ENCODE assay signal across 1 cellular context in the genomic region with DNA sequence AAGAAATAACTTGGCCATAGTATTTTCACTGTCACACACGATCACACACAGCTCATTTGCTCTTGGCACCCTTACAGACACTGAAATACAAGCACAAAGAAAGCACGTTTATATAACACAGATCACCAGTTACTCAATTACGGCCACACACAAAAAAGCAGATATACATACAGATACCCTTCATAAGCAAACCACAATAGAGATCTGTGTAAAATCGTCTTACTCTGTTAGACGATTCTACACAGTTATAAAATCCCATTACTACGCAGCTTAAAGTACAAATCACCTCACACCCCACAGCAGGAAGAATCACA.
TF ChIP-seq lines count a peak whose summit lies in the region.

No MANE protein-coding gene starts in this region.

TF ChIP-seq in HepG2, 621 proteins besides CTCF, POLR2A, EP300 and RAD21:
- TF ChIP-seq, protein P1, sequence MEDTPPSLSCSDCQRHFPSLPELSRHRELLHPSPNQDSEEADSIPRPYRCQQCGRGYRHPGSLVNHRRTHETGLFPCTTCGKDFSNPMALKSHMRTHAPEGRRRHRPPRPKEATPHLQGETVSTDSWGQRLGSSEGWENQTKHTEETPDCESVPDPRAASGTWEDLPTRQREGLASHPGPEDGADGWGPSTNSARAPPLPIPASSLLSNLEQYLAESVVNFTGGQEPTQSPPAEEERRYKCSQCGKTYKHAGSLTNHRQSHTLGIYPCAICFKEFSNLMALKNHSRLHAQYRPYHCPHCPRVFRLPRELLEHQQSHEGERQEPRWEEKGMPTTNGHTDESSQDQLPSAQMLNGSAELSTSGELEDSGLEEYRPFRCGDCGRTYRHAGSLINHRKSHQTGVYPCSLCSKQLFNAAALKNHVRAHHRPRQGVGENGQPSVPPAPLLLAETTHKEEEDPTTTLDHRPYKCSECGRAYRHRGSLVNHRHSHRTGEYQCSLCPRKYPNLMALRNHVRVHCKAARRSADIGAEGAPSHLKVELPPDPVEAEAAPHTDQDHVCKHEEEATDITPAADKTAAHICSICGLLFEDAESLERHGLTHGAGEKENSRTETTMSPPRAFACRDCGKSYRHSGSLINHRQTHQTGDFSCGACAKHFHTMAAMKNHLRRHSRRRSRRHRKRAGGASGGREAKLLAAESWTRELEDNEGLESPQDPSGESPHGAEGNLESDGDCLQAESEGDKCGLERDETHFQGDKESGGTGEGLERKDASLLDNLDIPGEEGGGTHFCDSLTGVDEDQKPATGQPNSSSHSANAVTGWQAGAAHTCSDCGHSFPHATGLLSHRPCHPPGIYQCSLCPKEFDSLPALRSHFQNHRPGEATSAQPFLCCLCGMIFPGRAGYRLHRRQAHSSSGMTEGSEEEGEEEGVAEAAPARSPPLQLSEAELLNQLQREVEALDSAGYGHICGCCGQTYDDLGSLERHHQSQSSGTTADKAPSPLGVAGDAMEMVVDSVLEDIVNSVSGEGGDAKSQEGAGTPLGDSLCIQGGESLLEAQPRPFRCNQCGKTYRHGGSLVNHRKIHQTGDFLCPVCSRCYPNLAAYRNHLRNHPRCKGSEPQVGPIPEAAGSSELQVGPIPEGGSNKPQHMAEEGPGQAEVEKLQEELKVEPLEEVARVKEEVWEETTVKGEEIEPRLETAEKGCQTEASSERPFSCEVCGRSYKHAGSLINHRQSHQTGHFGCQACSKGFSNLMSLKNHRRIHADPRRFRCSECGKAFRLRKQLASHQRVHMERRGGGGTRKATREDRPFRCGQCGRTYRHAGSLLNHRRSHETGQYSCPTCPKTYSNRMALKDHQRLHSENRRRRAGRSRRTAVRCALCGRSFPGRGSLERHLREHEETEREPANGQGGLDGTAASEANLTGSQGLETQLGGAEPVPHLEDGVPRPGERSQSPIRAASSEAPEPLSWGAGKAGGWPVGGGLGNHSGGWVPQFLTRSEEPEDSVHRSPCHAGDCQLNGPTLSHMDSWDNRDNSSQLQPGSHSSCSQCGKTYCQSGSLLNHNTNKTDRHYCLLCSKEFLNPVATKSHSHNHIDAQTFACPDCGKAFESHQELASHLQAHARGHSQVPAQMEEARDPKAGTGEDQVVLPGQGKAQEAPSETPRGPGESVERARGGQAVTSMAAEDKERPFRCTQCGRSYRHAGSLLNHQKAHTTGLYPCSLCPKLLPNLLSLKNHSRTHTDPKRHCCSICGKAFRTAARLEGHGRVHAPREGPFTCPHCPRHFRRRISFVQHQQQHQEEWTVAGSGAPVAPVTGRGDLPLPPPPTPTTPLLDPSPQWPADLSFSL (CRISPR knock-in tag; IDR thresholded peaks at IDR 0.05) = peak; percentile 75
- TF ChIP-seq ZNF83 (CRISPR knock-in tag; IDR thresholded peaks at IDR 0.05; ENCODE audit: borderline replicate concordance) (no peak), MIXL1 (CRISPR knock-in tag; IDR thresholded peaks at IDR 0.05) (no peak)
- TF ChIP-seq, protein P2, sequence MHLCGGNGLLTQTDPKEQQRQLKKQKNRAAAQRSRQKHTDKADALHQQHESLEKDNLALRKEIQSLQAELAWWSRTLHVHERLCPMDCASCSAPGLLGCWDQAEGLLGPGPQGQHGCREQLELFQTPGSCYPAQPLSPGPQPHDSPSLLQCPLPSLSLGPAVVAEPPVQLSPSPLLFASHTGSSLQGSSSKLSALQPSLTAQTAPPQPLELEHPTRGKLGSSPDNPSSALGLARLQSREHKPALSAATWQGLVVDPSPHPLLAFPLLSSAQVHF (CRISPR knock-in tag; IDR thresholded peaks at IDR 0.05) = no peak
